In genomic region chr1:230864441-230864840, GRCh38 we compare ENCODE assay signal across 10 cellular contexts. TPM values are rescaled to one million over a fixed set of nuclear protein-coding genes. Genes with fewer than 3 reads are reported as not detected.
A peak's percentile ranks its signal among the peaks of the same experiment; 100 is the strongest.
DNase-seq lines count a peak whose midpoint lies in the region; ATAC-seq, FAIRE-seq and TF ChIP-seq lines count a peak whose summit lies in the region.
"Had no signal": no experiment of that assay in that cellular context is flagged by ENCODE, and none has a peak within 500 bp of the region (broad histone marks: within the 10 kb centered on the region; RNA-seq: fewer than 3 reads in every experiment).

No MANE protein-coding gene starts in this region.

- no peaks in the 10 kb centered on the region for H3K36me3 ChIP-seq in Loucy (ENCODE audit: insufficient read depth, low read length)
- no peaks in the 10 kb centered on the region for H3K36me3 ChIP-seq in K562 (ENCODE audit: control insufficient read depth, insufficient read depth, low read length)
- no peaks in the 10 kb centered on the region for H3K36me3 ChIP-seq in mesendoderm (ENCODE audit: control insufficient read depth, insufficient read depth, low read length)
- H3K36me3 ChIP-seq in thyroid gland: no peaks in the 10 kb centered on the region

- H4K8ac ChIP-seq in mesendoderm (ENCODE audit: low read depth, low read length): no peak overlapping the region

- TF ChIP-seq RAD21 in K562 (CRISPR knock-in tag; conservative IDR thresholded peaks at IDR 0.05 in 1 of 2, IDR thresholded peaks at IDR 0.05 in 1 of 2): no peak

- TF ChIP-seq POLR2A in K562 (conservative IDR thresholded peaks at IDR 0.05) (no peak), thyroid gland (IDR thresholded peaks at IDR 0.05) (no peak)

- H3K9me3 ChIP-seq in Loucy (ENCODE audit: insufficient read depth, low read depth, low read length) (no peaks in the 10 kb centered on the region), K562 (replicated peaks; ENCODE audit: control insufficient read depth, insufficient read depth, low read depth, low read length) (no peaks in the 10 kb centered on the region), thyroid gland (no peaks in the 10 kb centered on the region)

- POLR2A ChIA-PET in K562 (lab: Yijun Ruan, JAX): interaction anchor here (0.5 to 2.4 kb wide), 3 partner anchors 11 to 236 kb away, joined by 3 to 13 read pairs (median 6); no protein-coding TSS in a partner anchor

- CTCF ChIA-PET in K562 (lab: Yijun Ruan, JAX; ENCODE audit: low intra/inter-chr PET ratio): no interaction called here

- H3K4me2 ChIP-seq in Loucy (ENCODE audit: low read depth, low read length, poor library complexity, severe bottlenecking) (peak overlapping the region; percentile 96), K562 (ENCODE audit: insufficient read depth, low read length) (no peak overlapping the region), mesendoderm (ENCODE audit: low read length) (no peak overlapping the region)

- H2BK15ac ChIP-seq in mesendoderm (replicated peaks; ENCODE audit: low read depth): no peak overlapping the region

- H3K4me1 ChIP-seq in Loucy (ENCODE audit: insufficient read depth, low read length, poor library complexity, severe bottlenecking) (peaks cover 54% of the 10 kb centered on the region), K562 (replicated peaks in 1 of 2; ENCODE audit: control insufficient read depth in 2 of 2, insufficient read depth in 2 of 2, low read length in 2 of 2) (peaks cover 18 to 24% of the 10 kb centered on the region in 2 experiments; a peak in 4 of 5 replicates), mesendoderm (ENCODE audit: control insufficient read depth, low read depth, low read length) (peaks cover 4% of the 10 kb centered on the region), thyroid gland (peaks cover 48 to 51% of the 10 kb centered on the region in 2 donors)

- H2AK5ac ChIP-seq in mesendoderm (ENCODE audit: low read length): no peak overlapping the region

- H3K27me3 ChIP-seq in Loucy (ENCODE audit: insufficient read depth, low read length, poor library complexity, severe bottlenecking) (no peaks in the 10 kb centered on the region), K562 (ENCODE audit: control insufficient read depth in 2 of 2, insufficient read depth in 2 of 2, low read length in 2 of 2) (no peaks in the 10 kb centered on the region), mesendoderm (ENCODE audit: insufficient read depth, low read length, poor library complexity) (no peaks in the 10 kb centered on the region), thyroid gland (no peaks in the 10 kb centered on the region)

- intact Hi-C loops in K562 (cut with micrococcal nuclease) (loop anchor here (10.0 kb wide), 1 partner anchor 220 kb away; the partner anchor contains the start of gene COG2), thyroid gland (cut with DNase I) (no loop called here)

- no peaks in the 10 kb centered on the region for H3K9me2 ChIP-seq in Loucy (replicated peaks; ENCODE audit: low read depth, low read length)

- H3F3A ChIP-seq in Loucy (ENCODE audit: low read depth): no peaks in the 10 kb centered on the region

- FAIRE-seq in K562 (lab: Jason Lieb, UNC): no peak
- FAIRE-seq: islet of Langerhans had no signal

- no peak overlapping the region for H2BK120ac ChIP-seq in mesendoderm (ENCODE audit: low read depth, low read length)

- TF ChIP-seq CTCF in Loucy (conservative IDR thresholded peaks at IDR 0.05; ENCODE audit: low read length): no peak
- no peak for TF ChIP-seq CTCF in K562 (IDR thresholded peaks at IDR 0.05 in 2 of 3, conservative IDR thresholded peaks at IDR 0.05 in 1 of 3; ENCODE audit: insufficient read depth in 2 of 3, low read depth in 1 of 3, low read length in 3 of 3)
- TF ChIP-seq CTCF in thyroid gland (IDR thresholded peaks at IDR 0.05): no peak

- peaks cover 3% of the 10 kb centered on the region for H3K9me1 ChIP-seq in K562 (ENCODE audit: control insufficient read depth, insufficient read depth, low read length)

- H3K23ac ChIP-seq in mesendoderm (ENCODE audit: low read length): no peak overlapping the region

- no peak for ATAC-seq in K562

- H3K18ac ChIP-seq in mesendoderm (ENCODE audit: low read length): no peak overlapping the region

- in situ Hi-C loops in K562 (cut with MboI): no loop called here

- no TSS peak for BruUV-seq in K562 (replicated peaks; lab: Mats Ljungman, UMichigan)

- H3K79me1 ChIP-seq in mesendoderm (ENCODE audit: low read length): peaks cover 22% of the 10 kb centered on the region

- no peak for TF ChIP-seq EP300 in K562 (IDR thresholded peaks at IDR 0.05; ENCODE audit: low read length)

- no peak overlapping the region for H3K9ac ChIP-seq in Loucy (ENCODE audit: low read depth, low read length, poor library complexity, severe bottlenecking)
- H3K9ac ChIP-seq in K562 (ENCODE audit: insufficient read depth in 1 of 2, low read depth in 2 of 2, low read length in 2 of 2): no peak overlapping the region
- H3K9ac ChIP-seq in mesendoderm (ENCODE audit: low read length): peak overlapping the region; percentile 4

- peaks cover 24% of the 10 kb centered on the region for H4K20me1 ChIP-seq in Loucy (ENCODE audit: insufficient read depth, low read length, poor library complexity, severe bottlenecking)
- no peaks in the 10 kb centered on the region for H4K20me1 ChIP-seq in K562 (replicated peaks; ENCODE audit: control insufficient read depth, insufficient read depth, low read length)

- no peak overlapping the region for H3K4ac ChIP-seq in mesendoderm (ENCODE audit: low read depth, low read length)

- H3K4me3 ChIP-seq in Loucy (ENCODE audit: low read length, poor library complexity, severe bottlenecking): peak overlapping the region; percentile 10
- H3K4me3 ChIP-seq in K562: no peak overlapping the region
- H3K4me3 ChIP-seq in mesendoderm (ENCODE audit: low read length): no peak overlapping the region
- no peak overlapping the region for H3K4me3 ChIP-seq in thyroid gland (replicated peaks in 1 of 3)

- peaks cover 45% of the 10 kb centered on the region for H3K79me2 ChIP-seq in Loucy (ENCODE audit: insufficient read depth, low read length)
- H3K79me2 ChIP-seq in K562 (ENCODE audit: control insufficient read depth, insufficient read depth, low read length): peaks cover 4% of the 10 kb centered on the region; the same call in 1 of the 3 replicates
- H3K79me2 ChIP-seq in mesendoderm (ENCODE audit: control insufficient read depth, insufficient read depth, low read length): peaks cover 21% of the 10 kb centered on the region

- H3K27ac ChIP-seq in K562 (ENCODE audit: extremely low read depth, low read depth, low read length): no peak overlapping the region
- H3K27ac ChIP-seq in mesendoderm (ENCODE audit: low read depth, low read length): no peak overlapping the region
- peak overlapping the region in 2 of 3 donors; percentile 36 to 52 for H3K27ac ChIP-seq in thyroid gland

- H2AFZ ChIP-seq in Loucy (ENCODE audit: low read length) (no peak overlapping the region), K562 (ENCODE audit: low read depth, low read length) (no peak overlapping the region)

- H2BK5ac ChIP-seq in mesendoderm (ENCODE audit: low read length): no peak overlapping the region

- no peak overlapping the region for H4K5ac ChIP-seq in mesendoderm (ENCODE audit: low read length)

- no peak for DNase-seq in K562 (ENCODE audit: extremely low read depth in 1 of 4, low spot score in 3 of 4)
- DNase-seq in mesendoderm: no peak
- no peak for DNase-seq in thyroid gland
- DNase-seq in A172 (ENCODE audit: low spot score): no peak
- DNase-seq in NCI-H2196 treated with DMSO at 0.1 percent for 48 hours (lab: John Stamatoyannopoulos, UW; ENCODE audit: unreplicated experiment): no peak
- no peak for DNase-seq in GF-D8 (lab: John Stamatoyannopoulos, UW)
- DNase-seq: activated naive CD4-positive, alpha-beta T cell treated with anti-CD3 and anti-CD28 coated beads, Interleukin-2, amount 50 U/mL, for 16 hours; NCI-H526 treated with DMSO at 0.1 percent for 48 hours had no signal

- WGBS in K562 (ENCODE audit: insufficient coverage, low coverage, missing lambda C conversion rate): 39% methylated on average over 9 of the region's 9 CpGs
- no CpG with 5 or more reads among the region's 9 CpGs for WGBS in mesendoderm (ENCODE audit: extremely low coverage, insufficient coverage, low lambda C conversion rate)
- 76 to 83% methylated on average over 9 of the region's 9 CpGs for WGBS in thyroid gland, 2 donors

- H3K56ac ChIP-seq in mesendoderm (ENCODE audit: low read length): no peak overlapping the region

RNA-seq across cellular contexts. Expression of gene C1orf198, which starts 3.9 kb away (rescaled TPM):
- total RNA-seq in K562 (2011; cell fraction: chromatin; rRNA removed; ENCODE audit: low replicate concordance): 4.8 and 5.8 TPM in 2 replicates
- 4.3 and 4.8 TPM in 2 replicates for total RNA-seq in K562 (2011; cell fraction: nucleolus; rRNA removed)
- 5.3 and 6.9 TPM in 2 replicates for total RNA-seq in K562 (2011; cell fraction: nucleoplasm; rRNA removed)
- total RNA-seq in K562 (2014; rRNA removed) (10.8 and 11.9 TPM in 2 replicates), K562 (2014; rRNA removed; fragmentation: Illumina TruSeq; extraction: Trizol) (7.6 and 7.9 TPM in 2 replicates), K562 (2015; rRNA removed; fragmentation: Illumina TruSeq; extraction: Trizol) (9.5 and 10.2 TPM in 2 replicates), K562 (2021) (13.4 and 15.3 TPM in 2 replicates), thyroid gland (100 to 1,000 TPM in 3 of 4 donors, 10 to 100 TPM in 1; 87.8 to 142 (median 124) TPM)
- polyA plus RNA-seq in K562 (2011; rRNA removed) (8.6 and 15.1 TPM in 2 replicates), K562 (2014; fragmentation: Illumina TruSeq; extraction: Trizol) (10.7 and 11.2 TPM in 2 replicates), K562 (2014; fragmentation: Nextera tagmentation; extraction: Ambion mirVana) (1 to 10 TPM; 2.0 to 2.2 TPM), K562 (2014; rRNA removed) (10.4 and 13.5 TPM in 2 replicates)
- 10.8 and 13.9 TPM in 2 replicates for polyA plus RNA-seq in K562 (2011; cell fraction: cytosol; rRNA removed)
- polyA plus RNA-seq in K562 (2011; cell fraction: nucleus; rRNA removed): 5.1 and 6.2 TPM in 2 replicates
- polyA plus RNA-seq in K562 (2012): 7.7 and 9.1 TPM in 2 replicates
- 8.2 and 19.0 TPM in 2 replicates for polyA minus RNA-seq in K562 (2011; rRNA and poly(A)+ RNA removed)
- polyA minus RNA-seq in K562 (2011; cell fraction: cytosol; rRNA and poly(A)+ RNA removed): 8.6 and 14.5 TPM in 2 replicates
- polyA minus RNA-seq in K562 (2011; cell fraction: nucleus; rRNA and poly(A)+ RNA removed): 4.8 TPM in 2 replicates
- polyA plus RNA-seq in mesendoderm (2013, experiment 1 of 2): 29.8 TPM
- 29.2 TPM for polyA plus RNA-seq in mesendoderm (2013, experiment 2 of 2)
- total RNA-seq in A172 (2014; rRNA removed; shearing (Covaris generic)): 42.9 and 43.6 TPM in 2 replicates

Comparison
In these comparisons a context has a peak if more than half of its experiments do, and no peak if none do; other contexts are left out.
1. H3K27ac ChIP-seq: peak in thyroid gland (2 of 3); none in K562 (single experiment) and mesendoderm (single experiment).